In the genomic region with DNA sequence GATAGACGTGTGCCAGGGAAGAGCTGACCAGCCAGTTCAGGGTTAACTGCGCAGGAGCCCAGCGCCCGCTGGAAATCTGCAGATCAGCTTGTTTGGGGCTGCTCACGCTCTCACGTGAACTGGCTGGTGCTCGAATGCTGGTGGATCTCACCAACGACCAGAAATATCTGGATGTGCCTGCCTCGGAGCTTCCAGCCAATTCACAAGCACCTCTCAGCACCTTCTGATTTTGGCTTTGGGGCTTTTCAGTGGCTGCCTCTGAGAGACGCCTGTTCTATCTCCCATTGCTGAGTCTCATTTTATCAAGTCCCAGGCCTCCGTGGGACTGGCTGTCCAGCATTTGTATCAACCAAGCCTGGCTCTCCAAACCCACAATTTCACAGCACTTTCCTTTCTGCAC, we compare ENCODE assay signal across 15 cellular contexts.
DNase-seq lines count a peak whose midpoint lies in the region; ATAC-seq and TF ChIP-seq lines count a peak whose summit lies in the region.
"Had no signal": no experiment of that assay in that cellular context is flagged by ENCODE, and none has a peak within 500 bp of the region (broad histone marks: within the 10 kb centered on the region; RNA-seq: fewer than 3 reads in every experiment).

No MANE protein-coding gene starts in this region.

- no peaks in the 10 kb centered on the region for H3K27me3 ChIP-seq in muscle layer of duodenum (ENCODE audit: low read depth, low read length)
- no peaks in the 10 kb centered on the region for H3K27me3 ChIP-seq in thoracic aorta (replicated peaks; ENCODE audit: insufficient read depth)
- H3K27me3 ChIP-seq in CD4-positive, alpha-beta T cell (ENCODE audit: control insufficient read depth, insufficient read depth, low read length): no peaks in the 10 kb centered on the region
- H3K27me3 ChIP-seq: colonic mucosa had no signal

- ATAC-seq in thoracic aorta (ENCODE audit: insufficient number of reproducible peaks, low FRiP score, low read depth): no peak
- ATAC-seq in CD4-positive, alpha-beta T cell (ENCODE audit: poor library complexity): no peak

- H3K27ac ChIP-seq in RWPE1: peak overlapping the region; percentile 98
- peak overlapping the region; percentile 19 for H3K27ac ChIP-seq in muscle layer of duodenum (ENCODE audit: low read length)
- H3K27ac ChIP-seq in thoracic aorta: peak overlapping the region; percentile 93 to 99
- no peak overlapping the region for H3K27ac ChIP-seq in CD4-positive, alpha-beta T cell (ENCODE audit: low read depth, low read length)
- H3K27ac ChIP-seq: colonic mucosa, SK-N-MC had no signal

- H3K9me3 Mint-ChIP-seq in glutamatergic neuron (ENCODE audit: unreplicated experiment): peaks cover 36% of the 10 kb centered on the region
- no peaks in the 10 kb centered on the region for H3K9me3 Mint-ChIP-seq in CD4-positive, alpha-beta T cell
- H3K9me3 Mint-ChIP-seq: activated CD4-positive, alpha-beta memory T cell treated with anti-CD3 and anti-CD28 coated beads for 36 hours; memory B cell had no signal

- H3K4me3 Mint-ChIP-seq in glutamatergic neuron (ENCODE audit: unreplicated experiment): peak overlapping the region; percentile 59
- no peak overlapping the region for H3K4me3 Mint-ChIP-seq in CD4-positive, alpha-beta T cell
- H3K4me3 Mint-ChIP-seq: activated CD4-positive, alpha-beta memory T cell treated with anti-CD3 and anti-CD28 coated beads for 36 hours; memory B cell had no signal

- H3K4me1 ChIP-seq in muscle layer of duodenum (ENCODE audit: control insufficient read depth in 1 of 2, insufficient read depth in 2 of 2, low read length in 2 of 2) (peaks cover 0 to 53% of the 10 kb centered on the region in 2 donors), thoracic aorta (ENCODE audit: control insufficient read depth in 1 of 2, low read depth in 2 of 2) (peaks cover 32 to 52% of the 10 kb centered on the region in 2 donors)
- H3K4me1 ChIP-seq: colonic mucosa had no signal

- CTCF ChIA-PET in RWPE1 (lab: Yijun Ruan, JAX): no interaction called here
- CTCF ChIA-PET in CD4-positive, alpha-beta T cell (lab: Charles Lee): no interaction called here

- H3K36me3 ChIP-seq in muscle layer of duodenum (ENCODE audit: control insufficient read depth in 1 of 2, insufficient read depth in 2 of 2, low read length in 2 of 2): peaks cover 4 to 6% of the 10 kb centered on the region in 2 donors
- peaks cover 12% of the 10 kb centered on the region for H3K36me3 ChIP-seq in thoracic aorta
- H3K36me3 ChIP-seq: colonic mucosa had no signal

- peaks cover 29% of the 10 kb centered on the region for H3K27me3 Mint-ChIP-seq in glutamatergic neuron (ENCODE audit: unreplicated experiment)
- H3K27me3 Mint-ChIP-seq in CD4-positive, alpha-beta T cell: peaks cover 14% of the 10 kb centered on the region

- H3K9me3 ChIP-seq in muscle layer of duodenum (ENCODE audit: control insufficient read depth in 1 of 2, low read length in 2 of 2) (no peaks in the 10 kb centered on the region), thoracic aorta (no peaks in the 10 kb centered on the region)
- no peaks in the 10 kb centered on the region for H3K9me3 ChIP-seq in CD4-positive, alpha-beta T cell (ENCODE audit: control insufficient read depth, low read length)
- H3K9me3 ChIP-seq: colonic mucosa had no signal

- peaks cover 65% of the 10 kb centered on the region for H3K4me1 Mint-ChIP-seq in glutamatergic neuron (ENCODE audit: low read depth, unreplicated experiment)
- H3K4me1 Mint-ChIP-seq in CD4-positive, alpha-beta T cell (ENCODE audit: low read depth): no peaks in the 10 kb centered on the region
- H3K4me1 Mint-ChIP-seq: memory B cell had no signal

- POLR2A ChIA-PET in RWPE1 (lab: Yijun Ruan, JAX; ENCODE audit: low non-redundant PET): no interaction called here
- POLR2A ChIA-PET in CD4-positive, alpha-beta T cell (lab: Charles Lee): no interaction called here

- H3K36me3 Mint-ChIP-seq in glutamatergic neuron (ENCODE audit: unreplicated experiment): peaks cover 6% of the 10 kb centered on the region
- H3K36me3 Mint-ChIP-seq in CD4-positive, alpha-beta T cell (ENCODE audit: low read depth): no peaks in the 10 kb centered on the region
- H3K36me3 Mint-ChIP-seq: activated CD4-positive, alpha-beta memory T cell treated with anti-CD3 and anti-CD28 coated beads for 36 hours; memory B cell had no signal

- H3K4me3 ChIP-seq in muscle layer of duodenum (ENCODE audit: low read depth in 1 of 2, low read length in 2 of 2) (no peak overlapping the region), thoracic aorta (no peak overlapping the region)
- H3K4me3 ChIP-seq: colonic mucosa, SK-N-MC had no signal

- intact Hi-C loops in CD4-positive, alpha-beta T cell (cut with DNase I, micrococcal nuclease): no loop called here

- no peak for TF ChIP-seq CTCF in RWPE1 (conservative IDR thresholded peaks at IDR 0.05; ENCODE audit: low read depth)
- no peak for TF ChIP-seq CTCF in glutamatergic neuron (IDR thresholded peaks at IDR 0.05; ENCODE audit: partially characterized antibody, unreplicated experiment)
- TF ChIP-seq CTCF in thoracic aorta (IDR thresholded peaks at IDR 0.05): no peak
- no peak for TF ChIP-seq CTCF in CD4-positive, alpha-beta T cell (IDR thresholded peaks at IDR 0.05)

- H3K27ac Mint-ChIP-seq in glutamatergic neuron (ENCODE audit: unreplicated experiment): peak overlapping the region; percentile 100
- H3K27ac Mint-ChIP-seq in CD4-positive, alpha-beta T cell: no peak overlapping the region
- H3K27ac Mint-ChIP-seq: activated CD4-positive, alpha-beta memory T cell treated with anti-CD3 and anti-CD28 coated beads for 36 hours; memory B cell had no signal

- DNase-seq in RWPE1 (ENCODE audit: low spot score): no peak
- no peak for DNase-seq in glutamatergic neuron
- no peak for DNase-seq in thoracic aorta (ENCODE audit: low spot score)
- DNase-seq in NCI-H510A (lab: John Stamatoyannopoulos, UW): no peak
- no peak for DNase-seq in islet precursor cell
- DNase-seq in stimulated activated CD4-positive, alpha-beta T cell treated with anti-CD3 and anti-CD28 coated beads, Interleukin-4, amount 100 ng/mL, for 24 hours: no peak
- DNase-seq in CD4-positive, alpha-beta T cell: no peak
- DNase-seq: activated CD4-positive, alpha-beta memory T cell treated with anti-CD3 and anti-CD28 coated beads for 36 hours; anterior cingulate cortex; colonic mucosa; NCI-H1436; NCI-H446 had no signal
